Comparison of ENCODE assay signal across 9 cellular contexts in the genomic region with DNA sequence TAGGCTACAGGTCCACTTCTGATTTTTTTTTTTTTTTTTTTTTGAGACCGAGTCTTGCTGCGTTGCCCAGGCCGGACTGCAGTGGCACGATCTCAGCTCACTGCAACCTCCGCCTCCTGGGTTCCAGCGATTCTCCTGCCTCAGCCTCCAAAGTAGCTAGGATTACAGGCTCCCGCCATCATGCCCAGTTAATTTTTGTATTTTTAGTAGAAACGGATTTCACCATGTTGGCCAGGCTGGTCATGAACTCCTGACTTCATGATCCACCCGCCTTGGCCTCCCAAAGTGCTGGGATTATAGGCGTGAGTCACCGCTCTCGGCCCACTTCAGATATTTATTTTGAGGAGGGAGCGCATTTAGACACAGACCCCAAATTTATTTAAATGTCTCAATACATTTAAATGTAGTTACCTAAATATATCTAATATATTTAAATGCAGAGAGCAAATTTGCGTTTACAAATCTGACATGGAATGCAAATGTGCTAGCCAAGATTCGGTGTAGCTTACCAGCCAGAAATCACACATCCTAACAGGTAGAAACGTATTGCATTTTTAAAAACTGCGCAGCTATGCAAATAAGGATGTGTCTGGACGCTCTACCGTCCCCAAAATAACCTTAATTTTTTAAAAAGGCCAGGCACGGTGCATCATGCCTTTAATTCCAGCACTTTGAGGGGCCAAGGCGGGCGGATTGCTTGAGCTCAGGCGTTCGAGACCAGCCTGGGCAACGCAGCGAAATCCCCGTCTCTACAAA. TPM values are rescaled to one million over a fixed set of nuclear protein-coding genes. Genes with fewer than 3 reads are reported as not detected.
DNase-seq lines count a peak whose midpoint lies in the region; TF ChIP-seq lines count a peak whose summit lies in the region.
"Not testable (repeated sequence)": the region's sequence is repeated elsewhere in the genome, so short reads cannot be mapped to it uniquely, and the experiment has no call there.
"Had no signal": no experiment of that assay in that cellular context is flagged by ENCODE, and none has a peak within 500 bp of the region (broad histone marks: within the 10 kb centered on the region; RNA-seq: fewer than 3 reads in every experiment).

No MANE protein-coding gene starts in this region.

- not testable (repeated sequence) for DNase-seq in HL-60 (ENCODE audit: low read depth in 1 of 2, low spot score in 1 of 2); activated naive CD4-positive, alpha-beta T cell treated with anti-CD3 and anti-CD28 coated beads for 36 hours; effector memory CD4-positive, alpha-beta T cell; iPS DF 6.9 (ENCODE audit: low read depth, low spot score)
- peak; percentile 20 for DNase-seq in RPMI8226

- H3K4me3 ChIP-seq in BLaER1 (peak overlapping the region; percentile 81), HL-60 (replicated peaks; ENCODE audit: insufficient read depth, low read length) (peak overlapping the region; percentile 86), iPS DF 6.9 (ENCODE audit: low read length) (peak overlapping the region; percentile 87; the same call in 1 of the 2 replicates)
- H3K4me3 ChIP-seq in effector memory CD4-positive, alpha-beta T cell (ENCODE audit: insufficient read depth, low read depth, low read length, poor library complexity, severe bottlenecking) = peak overlapping the region; percentile 98

- peak overlapping the region; percentile 87 for H3K4me3 Mint-ChIP-seq in activated naive CD4-positive, alpha-beta T cell treated with anti-CD3 and anti-CD28 coated beads for 36 hours
- H3K4me3 Mint-ChIP-seq in nephron = peak overlapping the region; percentile 91 to 94 (median 92)
- peak overlapping the region; percentile 87 for H3K4me3 Mint-ChIP-seq in stimulated activated naive CD8-positive, alpha-beta T cell treated with anti-CD3 and anti-CD28 coated beads, Interleukin-15, Interleukin-2, amounts not matched to agents 100 ng/mL and 50 ng/mL, for 24 hours

- not testable (repeated sequence) for H4K20me1 ChIP-seq in BLaER1

- H3K4me1 Mint-ChIP-seq in activated naive CD4-positive, alpha-beta T cell treated with anti-CD3 and anti-CD28 coated beads for 36 hours (ENCODE audit: low read depth) = peaks cover 42% of the 10 kb centered on the region
- peaks cover 29% of the 10 kb centered on the region for H3K4me1 Mint-ChIP-seq in nephron
- H3K4me1 Mint-ChIP-seq in stimulated activated naive CD8-positive, alpha-beta T cell treated with anti-CD3 and anti-CD28 coated beads, Interleukin-15, Interleukin-2, amounts not matched to agents 100 ng/mL and 50 ng/mL, for 24 hours (ENCODE audit: low read depth) = peaks cover 40% of the 10 kb centered on the region

- H3K4me2 ChIP-seq in BLaER1 = peak overlapping the region; percentile 95

- H3K4me1 ChIP-seq in BLaER1 = peaks cover 37% of the 10 kb centered on the region
- not testable (repeated sequence) for H3K4me1 ChIP-seq in effector memory CD4-positive, alpha-beta T cell (ENCODE audit: control insufficient read depth, insufficient read depth, low read length, poor library complexity, severe bottlenecking); iPS DF 6.9 (ENCODE audit: control insufficient read depth, insufficient read depth, low read length)

- WGBS in iPS DF 6.9 (ENCODE audit: insufficient coverage, insufficient read length) = no CpG with 5 or more reads among the region's 27 CpGs

- not testable (repeated sequence) for H3K9me3 Mint-ChIP-seq in activated naive CD4-positive, alpha-beta T cell treated with anti-CD3 and anti-CD28 coated beads for 36 hours; nephron; stimulated activated naive CD8-positive, alpha-beta T cell treated with anti-CD3 and anti-CD28 coated beads, Interleukin-15, Interleukin-2, amounts not matched to agents 100 ng/mL and 50 ng/mL, for 24 hours

- peaks cover 44% of the 10 kb centered on the region for H3K36me3 ChIP-seq in BLaER1
- H3K36me3 ChIP-seq in effector memory CD4-positive, alpha-beta T cell (ENCODE audit: control insufficient read depth, insufficient read depth, low read length); iPS DF 6.9 (ENCODE audit: control insufficient read depth, insufficient read depth, low read length): not testable (repeated sequence)

- not testable (repeated sequence) for H3K27me3 Mint-ChIP-seq in activated naive CD4-positive, alpha-beta T cell treated with anti-CD3 and anti-CD28 coated beads for 36 hours (ENCODE audit: low read depth); nephron (ENCODE audit: low read depth); stimulated activated naive CD8-positive, alpha-beta T cell treated with anti-CD3 and anti-CD28 coated beads, Interleukin-15, Interleukin-2, amounts not matched to agents 100 ng/mL and 50 ng/mL, for 24 hours

- H3K36me3 Mint-ChIP-seq in activated naive CD4-positive, alpha-beta T cell treated with anti-CD3 and anti-CD28 coated beads for 36 hours (ENCODE audit: low read depth) = peaks cover 12% of the 10 kb centered on the region
- peaks cover 12% of the 10 kb centered on the region for H3K36me3 Mint-ChIP-seq in nephron (ENCODE audit: low read depth)
- H3K36me3 Mint-ChIP-seq in stimulated activated naive CD8-positive, alpha-beta T cell treated with anti-CD3 and anti-CD28 coated beads, Interleukin-15, Interleukin-2, amounts not matched to agents 100 ng/mL and 50 ng/mL, for 24 hours (ENCODE audit: low read depth) = peaks cover 45% of the 10 kb centered on the region

- CTCF ChIA-PET in activated naive CD4-positive, alpha-beta T cell treated with anti-CD3 and anti-CD28 coated beads for 36 hours (lab: Charles Lee) = interaction anchor here (1.0 to 2.0 kb wide), 3 partner anchors 11 to 164 kb away, joined by 3 to 13 read pairs (median 4); no protein-coding TSS in a partner anchor

- intact Hi-C loops in activated naive CD4-positive, alpha-beta T cell treated with anti-CD3 and anti-CD28 coated beads for 36 hours (cut with micrococcal nuclease) = loop anchor here (5.0 to 10.0 kb wide), 3 partner anchors 429 to 1174 kb away; a partner anchor contains a TSS

- H3K9ac ChIP-seq in BLaER1 = peak overlapping the region; percentile 83

- H3K27me3 ChIP-seq in BLaER1; HL-60 (ENCODE audit: insufficient read depth, poor library complexity, severe bottlenecking); effector memory CD4-positive, alpha-beta T cell (replicated peaks; ENCODE audit: control insufficient read depth, insufficient read depth, low read length, poor library complexity, severe bottlenecking); iPS DF 6.9 (ENCODE audit: control insufficient read depth, insufficient read depth, low read length): not testable (repeated sequence)

- H3K9me3 ChIP-seq in BLaER1; effector memory CD4-positive, alpha-beta T cell (ENCODE audit: control insufficient read depth, low read length); iPS DF 6.9 (ENCODE audit: control insufficient read depth, insufficient read depth, low read length): not testable (repeated sequence)

- TF ChIP-seq CTCF in HL-60 (IDR thresholded peaks at IDR 0.05; ENCODE audit: insufficient read depth, low read length); nephron (IDR thresholded peaks at IDR 0.05; ENCODE audit: unreplicated experiment in 3 of 3): not testable (repeated sequence)

- H3K27ac Mint-ChIP-seq in activated naive CD4-positive, alpha-beta T cell treated with anti-CD3 and anti-CD28 coated beads for 36 hours = peak overlapping the region; percentile 60
- H3K27ac Mint-ChIP-seq in nephron = peak overlapping the region; percentile 35 to 88 (median 84)
- H3K27ac Mint-ChIP-seq in stimulated activated naive CD8-positive, alpha-beta T cell treated with anti-CD3 and anti-CD28 coated beads, Interleukin-15, Interleukin-2, amounts not matched to agents 100 ng/mL and 50 ng/mL, for 24 hours = peak overlapping the region; percentile 94

- peak overlapping the region; percentile 84 for H3K27ac ChIP-seq in BLaER1
- peak overlapping the region; percentile 90 for H3K27ac ChIP-seq in HL-60 (replicated peaks)
- peak overlapping the region; percentile 88 for H3K27ac ChIP-seq in effector memory CD4-positive, alpha-beta T cell (ENCODE audit: insufficient read depth, low read length, poor library complexity, severe bottlenecking)
- not testable (repeated sequence) for H3K27ac ChIP-seq in iPS DF 6.9 (ENCODE audit: low read length)

RNA-seq across cellular contexts. Expression of a gene that starts 0.8 kb away (rescaled TPM):
- 10 to 100 TPM; 19.4 to 19.8 TPM for total RNA-seq in activated naive CD4-positive, alpha-beta T cell treated with anti-CD3 and anti-CD28 coated beads for 36 hours

RNA-seq across cellular contexts. Expression of a gene that starts 1.1 kb away (rescaled TPM):
- total RNA-seq in activated naive CD4-positive, alpha-beta T cell treated with anti-CD3 and anti-CD28 coated beads for 36 hours = 10 to 100 TPM; 30.8 to 32.2 TPM

RNA-seq across cellular contexts. Expression of a gene that starts 23.2 kb away (rescaled TPM):
- not detected for total RNA-seq in activated naive CD4-positive, alpha-beta T cell treated with anti-CD3 and anti-CD28 coated beads for 36 hours
- total RNA-seq: esophagus mucosa had no signal

RNA-seq across cellular contexts. Expression of a gene that starts 37.5 kb away (rescaled TPM):
- total RNA-seq in activated naive CD4-positive, alpha-beta T cell treated with anti-CD3 and anti-CD28 coated beads for 36 hours = not detected
- total RNA-seq: esophagus mucosa had no signal

RNA-seq across cellular contexts. Expression of a gene that starts 51.0 kb away (rescaled TPM):
- total RNA-seq in activated naive CD4-positive, alpha-beta T cell treated with anti-CD3 and anti-CD28 coated beads for 36 hours = 100 to 1,000 TPM; 119 to 124 TPM
